ENCODE assay signal across 1 cellular context in the genomic region with DNA sequence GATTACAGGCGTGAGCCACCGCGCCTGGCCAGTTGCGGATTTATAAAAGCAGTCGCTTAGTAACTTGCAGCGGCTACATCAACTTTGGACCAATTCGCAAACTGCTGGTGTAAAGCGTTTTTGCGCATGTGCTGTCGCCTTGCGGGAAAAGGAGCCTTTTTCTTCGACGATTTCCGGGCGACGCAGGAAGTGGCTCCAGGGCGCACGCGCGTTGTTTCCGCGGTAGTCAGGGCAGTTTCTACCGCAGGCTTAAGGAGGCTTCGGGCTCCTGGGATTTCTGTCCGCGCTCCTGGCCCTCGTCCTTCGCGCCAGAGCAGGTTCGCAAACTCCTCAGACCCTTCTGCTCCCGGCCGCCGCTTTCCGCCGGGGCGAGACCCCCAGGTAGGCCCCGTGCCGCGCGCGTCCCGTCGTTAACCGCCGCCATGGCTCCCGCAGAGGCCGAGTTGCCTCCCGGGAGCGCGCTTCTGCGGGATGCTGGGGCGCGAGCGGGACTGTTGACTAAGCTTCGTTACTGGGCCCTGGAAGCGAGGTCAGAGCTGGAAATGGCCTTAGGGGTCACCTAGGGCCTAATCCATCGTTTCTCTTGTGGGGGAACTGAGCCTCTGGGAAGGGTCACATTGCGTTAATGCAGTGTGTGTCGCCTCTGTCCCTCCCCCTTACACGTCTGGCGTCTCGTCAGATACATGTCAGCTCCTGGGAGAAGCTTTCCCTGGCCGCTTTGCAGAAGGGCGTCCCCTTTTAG.
A peak's percentile ranks its signal among the peaks of the same experiment; 100 is the strongest.
TF ChIP-seq lines count a peak whose summit lies in the region.

A gene with protein sequence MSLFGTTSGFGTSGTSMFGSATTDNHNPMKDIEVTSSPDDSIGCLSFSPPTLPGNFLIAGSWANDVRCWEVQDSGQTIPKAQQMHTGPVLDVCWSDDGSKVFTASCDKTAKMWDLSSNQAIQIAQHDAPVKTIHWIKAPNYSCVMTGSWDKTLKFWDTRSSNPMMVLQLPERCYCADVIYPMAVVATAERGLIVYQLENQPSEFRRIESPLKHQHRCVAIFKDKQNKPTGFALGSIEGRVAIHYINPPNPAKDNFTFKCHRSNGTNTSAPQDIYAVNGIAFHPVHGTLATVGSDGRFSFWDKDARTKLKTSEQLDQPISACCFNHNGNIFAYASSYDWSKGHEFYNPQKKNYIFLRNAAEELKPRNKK (plus strand): TSS at position 214 of the 742 bp plus-strand sequence. CDS start 2,784 bp downstream, outside the sequence.

TF ChIP-seq in K562, 482 proteins besides CTCF, POLR2A, EP300 and RAD21 (continued from another document and continues in another):
- peak in 1 of 2 experiments; percentile 82; a peak in 2 of 4 replicates for TF ChIP-seq HDAC1 (IDR thresholded peaks at IDR 0.05)
- peak in 2 of 3 experiments; percentile 77 to 86 for TF ChIP-seq YY1 (IDR thresholded peaks at IDR 0.05; ENCODE audit: borderline replicate concordance in 1 of 3, control insufficient read depth in 1 of 3, extremely low read depth in 1 of 3, insufficient read depth in 3 of 3, insufficient read length in 1 of 3, insufficient replicate concordance in 2 of 3, low read depth in 1 of 3, low read length in 2 of 3)
- TF ChIP-seq KDM2B (CRISPR knock-in tag; IDR thresholded peaks at IDR 0.05) = no peak
- no peak for TF ChIP-seq ZNF24 (IDR thresholded peaks at IDR 0.05)
- TF ChIP-seq, protein P1, sequence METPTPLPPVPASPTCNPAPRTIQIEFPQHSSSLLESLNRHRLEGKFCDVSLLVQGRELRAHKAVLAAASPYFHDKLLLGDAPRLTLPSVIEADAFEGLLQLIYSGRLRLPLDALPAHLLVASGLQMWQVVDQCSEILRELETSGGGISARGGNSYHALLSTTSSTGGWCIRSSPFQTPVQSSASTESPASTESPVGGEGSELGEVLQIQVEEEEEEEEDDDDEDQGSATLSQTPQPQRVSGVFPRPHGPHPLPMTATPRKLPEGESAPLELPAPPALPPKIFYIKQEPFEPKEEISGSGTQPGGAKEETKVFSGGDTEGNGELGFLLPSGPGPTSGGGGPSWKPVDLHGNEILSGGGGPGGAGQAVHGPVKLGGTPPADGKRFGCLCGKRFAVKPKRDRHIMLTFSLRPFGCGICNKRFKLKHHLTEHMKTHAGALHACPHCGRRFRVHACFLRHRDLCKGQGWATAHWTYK (CRISPR knock-in tag; IDR thresholded peaks at IDR 0.05) = no peak
- no peak for TF ChIP-seq EWSR1 (IDR thresholded peaks at IDR 0.05; ENCODE audit: borderline replicate concordance, low read depth, partially characterized antibody)
- TF ChIP-seq RFX7 (CRISPR knock-in tag; IDR thresholded peaks at IDR 0.05) = no peak
- peak; percentile 92 for TF ChIP-seq MAX (CRISPR knock-in tag; IDR thresholded peaks at IDR 0.05)
- no peak for TF ChIP-seq BHLHE40 (IDR thresholded peaks at IDR 0.05; ENCODE audit: low read length)
- no peak for TF ChIP-seq RBM22 (IDR thresholded peaks at IDR 0.05; ENCODE audit: low read depth, low read length, poor library complexity, severe bottlenecking)
- TF ChIP-seq C11orf30 (IDR thresholded peaks at IDR 0.05; ENCODE audit: low read depth) = peak; percentile 96
- no peak for TF ChIP-seq SMARCA4 (IDR thresholded peaks at IDR 0.05)
- TF ChIP-seq NFATC3 (IDR thresholded peaks at IDR 0.05) = no peak
- no peak for TF ChIP-seq E2F4 (CRISPR knock-in tag; IDR thresholded peaks at IDR 0.05; ENCODE audit: low read depth)
- TF ChIP-seq, protein P2, sequence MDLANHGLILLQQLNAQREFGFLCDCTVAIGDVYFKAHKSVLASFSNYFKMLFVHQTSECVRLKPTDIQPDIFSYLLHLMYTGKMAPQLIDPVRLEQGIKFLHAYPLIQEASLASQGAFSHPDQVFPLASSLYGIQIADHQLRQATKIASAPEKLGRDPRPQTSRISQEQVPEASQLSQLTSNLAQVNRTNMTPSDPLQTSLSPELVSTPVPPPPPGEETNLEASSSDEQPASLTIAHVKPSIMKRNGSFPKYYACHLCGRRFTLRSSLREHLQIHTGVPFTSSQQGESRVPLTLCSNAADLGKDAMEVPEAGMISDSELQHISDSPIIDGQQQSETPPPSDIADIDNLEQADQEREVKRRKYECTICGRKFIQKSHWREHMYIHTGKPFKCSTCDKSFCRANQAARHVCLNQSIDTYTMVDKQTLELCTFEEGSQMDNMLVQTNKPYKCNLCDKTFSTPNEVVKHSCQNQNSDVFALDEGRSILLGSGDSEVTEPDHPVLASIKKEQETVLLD (IDR thresholded peaks at IDR 0.05) = peak; percentile 67; the same call in 1 of the 2 replicates
- no peak for TF ChIP-seq HDAC3 (IDR thresholded peaks at IDR 0.05; ENCODE audit: borderline replicate concordance, partially characterized antibody)
- TF ChIP-seq EZH2 (IDR thresholded peaks at IDR 0.05; ENCODE audit: borderline replicate concordance, low read depth, low read length) = no peak
- peak; percentile 84 for TF ChIP-seq GABPB1 (CRISPR knock-in tag; IDR thresholded peaks at IDR 0.05)
- TF ChIP-seq ZNF347 (CRISPR knock-in tag; IDR thresholded peaks at IDR 0.05; ENCODE audit: low read depth) = no peak
- TF ChIP-seq GABPA (tag; conservative IDR thresholded peaks at IDR 0.05; ENCODE audit: low read depth) = peak; percentile 94
- 0 out of 2 replicates have a peak, but pooled peaks have one; percentile 49 for TF ChIP-seq HDAC2 (IDR thresholded peaks at IDR 0.05)
- TF ChIP-seq CREM (IDR thresholded peaks at IDR 0.05; ENCODE audit: low read depth) = peak; percentile 94
- TF ChIP-seq ZNF12 (CRISPR knock-in tag; IDR thresholded peaks at IDR 0.05) = no peak
- TF ChIP-seq BCL6 (CRISPR knock-in tag; IDR thresholded peaks at IDR 0.05) = no peak
- TF ChIP-seq GTF2E2 (tag; IDR thresholded peaks at IDR 0.05) = no peak; the same call in 1 of the 2 replicates
- peak; percentile 85 for TF ChIP-seq L3MBTL2 (IDR thresholded peaks at IDR 0.05)
- no peak for TF ChIP-seq RBM39 (optimal IDR thresholded peaks at IDR 0.05; ENCODE audit: low read depth, low read length)
- TF ChIP-seq DIDO1 (tag; IDR thresholded peaks at IDR 0.05; ENCODE audit: low read depth) = no peak
- 0 out of 4 replicates have a peak, but pooled peaks of 1 of the 2 experiments have one; percentile 53 for TF ChIP-seq FOXA3 (CRISPR knock-in tag; conservative IDR thresholded peaks at IDR 0.05 in 1 of 2, IDR thresholded peaks at IDR 0.05 in 1 of 2)
- TF ChIP-seq, protein P3, sequence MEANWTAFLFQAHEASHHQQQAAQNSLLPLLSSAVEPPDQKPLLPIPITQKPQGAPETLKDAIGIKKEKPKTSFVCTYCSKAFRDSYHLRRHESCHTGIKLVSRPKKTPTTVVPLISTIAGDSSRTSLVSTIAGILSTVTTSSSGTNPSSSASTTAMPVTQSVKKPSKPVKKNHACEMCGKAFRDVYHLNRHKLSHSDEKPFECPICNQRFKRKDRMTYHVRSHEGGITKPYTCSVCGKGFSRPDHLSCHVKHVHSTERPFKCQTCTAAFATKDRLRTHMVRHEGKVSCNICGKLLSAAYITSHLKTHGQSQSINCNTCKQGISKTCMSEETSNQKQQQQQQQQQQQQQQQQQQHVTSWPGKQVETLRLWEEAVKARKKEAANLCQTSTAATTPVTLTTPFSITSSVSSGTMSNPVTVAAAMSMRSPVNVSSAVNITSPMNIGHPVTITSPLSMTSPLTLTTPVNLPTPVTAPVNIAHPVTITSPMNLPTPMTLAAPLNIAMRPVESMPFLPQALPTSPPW (CRISPR knock-in tag; IDR thresholded peaks at IDR 0.05) = no peak
- peak; percentile 32 for TF ChIP-seq MEIS2 (IDR thresholded peaks at IDR 0.05; ENCODE audit: partially characterized antibody)
- TF ChIP-seq RUNX1 (IDR thresholded peaks at IDR 0.05; ENCODE audit: low read depth) = no peak
- TF ChIP-seq ZNF134 (CRISPR knock-in tag; conservative IDR thresholded peaks at IDR 0.05) = no peak
- TF ChIP-seq ZNF444 (CRISPR knock-in tag; IDR thresholded peaks at IDR 0.05) = no peak
- peak; percentile 89 for TF ChIP-seq ZFX (CRISPR knock-in tag; IDR thresholded peaks at IDR 0.05)
- TF ChIP-seq ARNT (IDR thresholded peaks at IDR 0.05) = no peak
- TF ChIP-seq GTF2F1 (IDR thresholded peaks at IDR 0.05; ENCODE audit: low read depth, low read length) = no peak
- peak; percentile 83 for TF ChIP-seq KDM5B (IDR thresholded peaks at IDR 0.05; ENCODE audit: insufficient replicate concordance, low read depth, low read length)
- TF ChIP-seq JUNB (CRISPR knock-in tag; conservative IDR thresholded peaks at IDR 0.05) = no peak
- peak; percentile 27; the same call in 1 of the 2 replicates for TF ChIP-seq STAT6 (CRISPR knock-in tag; IDR thresholded peaks at IDR 0.05)
- TF ChIP-seq TRIM25 (IDR thresholded peaks at IDR 0.05; ENCODE audit: borderline replicate concordance) = no peak
- no peak for TF ChIP-seq HSF4 (CRISPR knock-in tag; IDR thresholded peaks at IDR 0.05; ENCODE audit: borderline replicate concordance)
- no peak for TF ChIP-seq ATF4 (CRISPR knock-in tag; IDR thresholded peaks at IDR 0.05)
- TF ChIP-seq KDM1A (IDR thresholded peaks at IDR 0.05) = no peak
- no peak for TF ChIP-seq ESRRB (CRISPR knock-in tag; IDR thresholded peaks at IDR 0.05; ENCODE audit: borderline replicate concordance)
- no peak for TF ChIP-seq U2AF2 (optimal IDR thresholded peaks at IDR 0.05; ENCODE audit: low read depth, low read length)
- no peak for TF ChIP-seq CBX8 (IDR thresholded peaks at IDR 0.05; ENCODE audit: borderline replicate concordance, extremely low read depth, low read depth, low read length, poor library complexity, severe bottlenecking)
- no peak for TF ChIP-seq ZNF699 (CRISPR knock-in tag; IDR thresholded peaks at IDR 0.05; ENCODE audit: insufficient replicate concordance)
- peak; percentile 94 for TF ChIP-seq EP400 (IDR thresholded peaks at IDR 0.05)
- no peak for TF ChIP-seq PTTG1 (tag; IDR thresholded peaks at IDR 0.05; ENCODE audit: low read depth)
- peak; percentile 68 for TF ChIP-seq SAP30 (IDR thresholded peaks at IDR 0.05; ENCODE audit: borderline replicate concordance, insufficient read depth, low read depth, low read length, poor library complexity, severe bottlenecking)
- no peak for TF ChIP-seq NR3C1 (CRISPR knock-in tag; IDR thresholded peaks at IDR 0.05)
- TF ChIP-seq ZBED1 (IDR thresholded peaks at IDR 0.05) = 0 out of 2 replicates have a peak, but pooled peaks have one; percentile 23
- no peak for TF ChIP-seq ZNF232 (CRISPR knock-in tag; IDR thresholded peaks at IDR 0.05)
- TF ChIP-seq KAT8 (IDR thresholded peaks at IDR 0.05; ENCODE audit: low read depth) = peak; percentile 39; the same call in 1 of the 2 replicates
- peak; percentile 53; the same call in 1 of the 2 replicates for TF ChIP-seq MTA3 (IDR thresholded peaks at IDR 0.05; ENCODE audit: borderline replicate concordance)
- TF ChIP-seq EHMT2 (IDR thresholded peaks at IDR 0.05) = no peak
- no peak for TF ChIP-seq ZNF239 (CRISPR knock-in tag; IDR thresholded peaks at IDR 0.05)
- TF ChIP-seq MXD1 (CRISPR knock-in tag; IDR thresholded peaks at IDR 0.05; ENCODE audit: borderline replicate concordance, poor library complexity, severe bottlenecking) = no peak
- no peak for TF ChIP-seq ERF (CRISPR knock-in tag; IDR thresholded peaks at IDR 0.05)
- no peak for TF ChIP-seq CBX5 (IDR thresholded peaks at IDR 0.05; ENCODE audit: borderline replicate concordance, low read depth)
- no peak for TF ChIP-seq COPS2 (conservative IDR thresholded peaks at IDR 0.05)
